ENCODE assay signal across 22 cellular contexts in the genomic region with DNA sequence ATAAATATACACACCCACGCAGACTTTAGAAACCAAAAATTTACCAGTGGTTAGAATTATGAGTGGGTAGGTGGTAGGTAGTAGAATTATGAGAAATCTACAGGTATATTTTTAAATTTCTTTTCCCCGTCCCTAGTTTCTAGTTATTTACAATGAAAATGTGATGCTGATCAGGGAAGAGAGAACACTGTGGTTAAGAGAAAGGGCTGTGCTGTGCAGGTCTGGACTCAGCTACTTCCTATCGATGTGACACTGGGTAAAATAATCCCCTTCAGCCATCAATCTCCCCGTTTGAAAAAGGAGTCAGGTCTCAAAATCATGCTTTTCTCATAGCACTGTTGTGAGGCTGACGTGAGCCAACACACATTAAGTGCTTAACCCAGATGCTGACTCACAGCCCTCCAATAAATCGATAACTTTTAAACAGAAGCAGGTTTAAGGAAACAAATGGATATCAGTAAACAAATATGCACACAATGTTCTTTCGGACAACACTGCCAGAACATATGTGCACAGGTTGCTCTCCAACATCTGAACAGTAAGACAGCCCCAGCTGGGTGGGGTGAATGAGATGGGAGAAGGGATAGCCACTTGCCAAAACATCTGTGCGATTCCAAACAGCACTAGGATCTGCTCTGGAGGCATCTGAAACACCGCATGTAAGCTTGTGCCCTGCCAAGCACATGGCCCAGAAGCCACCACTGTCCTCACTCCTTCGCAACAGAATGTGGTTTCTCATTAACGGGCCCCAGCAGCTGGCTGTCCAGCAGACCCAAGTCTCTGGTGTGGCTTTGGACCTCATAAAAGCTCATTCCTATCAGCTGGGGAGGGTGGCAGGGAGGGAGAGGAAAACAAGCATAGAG.
DNase-seq lines count a peak whose midpoint lies in the region; ATAC-seq, FAIRE-seq and TF ChIP-seq lines count a peak whose summit lies in the region.
"Had no signal": no experiment of that assay in that cellular context is flagged by ENCODE, and none has a peak within 500 bp of the region (broad histone marks: within the 10 kb centered on the region; RNA-seq: fewer than 3 reads in every experiment).

No MANE protein-coding gene starts in this region.

- H3K36me3 Mint-ChIP-seq in nephron (ENCODE audit: low read depth): no peaks in the 10 kb centered on the region
- H3K36me3 Mint-ChIP-seq: naive B cell; stimulated activated memory B cell treated with anti-CD40 and anti-IgM and Interleukin-4, amounts not matched to agents 10 μg/mL and 1 μg/mL and 100 μg/mL, for 72 hours had no signal

- no peak; the same call in 2 of the 3 replicates for ATAC-seq in GM12878
- ATAC-seq: gastrocnemius medialis; stimulated activated memory B cell treated with anti-CD40 and anti-IgM and Interleukin-4, amounts not matched to agents 10 μg/mL and 1 μg/mL and 100 μg/mL, for 72 hours had no signal

- H4K20me1 ChIP-seq in GM12878 (ENCODE audit: control insufficient read depth, insufficient read depth): no peaks in the 10 kb centered on the region
- H4K20me1 ChIP-seq: BLaER1 treated with 17β-estradiol and CSF1 and Interleukin-3, amounts not matched to agents 10 nM and 100 nM had no signal

- peak overlapping the region; percentile 37 to 74 (median 38) for H3K27ac Mint-ChIP-seq in nephron
- H3K27ac Mint-ChIP-seq: activated CD4-positive, alpha-beta T cell treated with anti-CD3 and anti-CD28 coated beads, Interleukin-2, amount 10 ng/mL, durations not matched to agents 7 days and 5 days; H9; naive B cell; stimulated activated memory B cell treated with anti-CD40 and anti-IgM and Interleukin-4, amounts not matched to agents 10 μg/mL and 1 μg/mL and 100 μg/mL, for 72 hours had no signal

- H3K4me3 ChIP-seq in GM12878: no peak overlapping the region
- H3K4me3 ChIP-seq: BLaER1 treated with 17β-estradiol and CSF1 and Interleukin-3, amounts not matched to agents 10 nM and 100 nM; colonic mucosa; gastrocnemius medialis; left ventricle myocardium inferior; thyroid gland had no signal

- no peak overlapping the region for H3K4me3 Mint-ChIP-seq in nephron
- H3K4me3 Mint-ChIP-seq: activated CD4-positive, alpha-beta T cell treated with anti-CD3 and anti-CD28 coated beads, Interleukin-2, amount 10 ng/mL, durations not matched to agents 7 days and 5 days; H9; naive B cell; stimulated activated memory B cell treated with anti-CD40 and anti-IgM and Interleukin-4, amounts not matched to agents 10 μg/mL and 1 μg/mL and 100 μg/mL, for 72 hours had no signal

- no peaks in the 10 kb centered on the region for H3K9me3 ChIP-seq in GM12878 (replicated peaks; ENCODE audit: control insufficient read depth, insufficient read depth, low read length)
- H3K9me3 ChIP-seq: colonic mucosa, gastrocnemius medialis, left ventricle myocardium inferior, thyroid gland had no signal

- H3K4me2 ChIP-seq in GM12878 (ENCODE audit: control insufficient read depth, insufficient read depth): no peak overlapping the region
- H3K4me2 ChIP-seq: BLaER1 treated with 17β-estradiol and CSF1 and Interleukin-3, amounts not matched to agents 10 nM and 100 nM had no signal

- BruUV-seq in GM12878 (replicated peaks; lab: Mats Ljungman, UMichigan): no TSS peak

- SMC1A ChIA-PET in GM12878 (lab: Charles Lee; ENCODE audit: uncharacterized antibody, unreplicated experiment): interaction anchor here (0.6 to 4.1 kb wide), 14 partner anchors 11 to 377 kb away, joined by 3 to 43 read pairs (median 4); no protein-coding TSS in a partner anchor

- no peaks in the 10 kb centered on the region for H3K27me3 ChIP-seq in GM12878 (replicated peaks in 1 of 2; ENCODE audit: control insufficient read depth in 2 of 2, insufficient read depth in 2 of 2, low read length in 1 of 2)
- H3K27me3 ChIP-seq: BLaER1 treated with 17β-estradiol and CSF1 and Interleukin-3, amounts not matched to agents 10 nM and 100 nM; colonic mucosa; gastrocnemius medialis; thyroid gland had no signal

- peaks cover 37% of the 10 kb centered on the region for H3K4me1 Mint-ChIP-seq in nephron
- H3K4me1 Mint-ChIP-seq: activated CD4-positive, alpha-beta T cell treated with anti-CD3 and anti-CD28 coated beads, Interleukin-2, amount 10 ng/mL, durations not matched to agents 7 days and 5 days; naive B cell; stimulated activated memory B cell treated with anti-CD40 and anti-IgM and Interleukin-4, amounts not matched to agents 10 μg/mL and 1 μg/mL and 100 μg/mL, for 72 hours had no signal

- CTCF ChIA-PET in GM12878 (lab: Yijun Ruan, JAX): interaction anchor here (0.7 to 2.1 kb wide), 11 partner anchors 11 to 206 kb away, joined by 3 to 12 read pairs (median 3); a partner anchor contains a TSS

- in situ Hi-C loops in GM12878 (cut with MboI): no loop called here

- no peaks in the 10 kb centered on the region for H3K9me3 Mint-ChIP-seq in nephron
- H3K9me3 Mint-ChIP-seq: activated CD4-positive, alpha-beta T cell treated with anti-CD3 and anti-CD28 coated beads, Interleukin-2, amount 10 ng/mL, durations not matched to agents 7 days and 5 days; H9; stimulated activated memory B cell treated with anti-CD40 and anti-IgM and Interleukin-4, amounts not matched to agents 10 μg/mL and 1 μg/mL and 100 μg/mL, for 72 hours had no signal

- no peaks in the 10 kb centered on the region for H3K4me1 ChIP-seq in GM12878 (ENCODE audit: control insufficient read depth, insufficient read depth, low read length)
- H3K4me1 ChIP-seq: BLaER1 treated with 17β-estradiol and CSF1 and Interleukin-3, amounts not matched to agents 10 nM and 100 nM; colonic mucosa; gastrocnemius medialis; left ventricle myocardium inferior; thyroid gland had no signal

- intact Hi-C loops in GM12878 (cut with micrococcal nuclease; ENCODE audit: unreplicated experiment): no loop called here

- no peak for TF ChIP-seq RAD21 in GM12878 (IDR thresholded peaks at IDR 0.05; ENCODE audit: insufficient read depth, low read depth, low read length)

- no peak overlapping the region for H2AFZ ChIP-seq in GM12878 (ENCODE audit: control insufficient read depth, low read depth, low read length)

- no peaks in the 10 kb centered on the region for H3K36me3 ChIP-seq in GM12878 (ENCODE audit: control insufficient read depth in 2 of 2, insufficient read depth in 2 of 2, low read length in 1 of 2)
- H3K36me3 ChIP-seq: BLaER1 treated with 17β-estradiol and CSF1 and Interleukin-3, amounts not matched to agents 10 nM and 100 nM; colonic mucosa; gastrocnemius medialis; left ventricle myocardium inferior; thyroid gland had no signal

- H3K79me2 ChIP-seq in GM12878 (ENCODE audit: control insufficient read depth, insufficient read depth, low read length): no peaks in the 10 kb centered on the region

- FAIRE-seq in GM12878 (lab: Jason Lieb, UNC): no peak
- FAIRE-seq: RCC 7860 had no signal

- H3K27me3 Mint-ChIP-seq in nephron (ENCODE audit: low read depth): no peaks in the 10 kb centered on the region

- no peak overlapping the region for H3K27ac ChIP-seq in GM12878 (ENCODE audit: control insufficient read depth, insufficient read depth)
- H3K27ac ChIP-seq: BLaER1 treated with 17β-estradiol and CSF1 and Interleukin-3, amounts not matched to agents 10 nM and 100 nM; colonic mucosa; gastrocnemius medialis; left ventricle myocardium inferior; thyroid gland had no signal

- no peak for TF ChIP-seq CTCF in GM12878 (IDR thresholded peaks at IDR 0.05 in 2 of 3, conservative IDR thresholded peaks at IDR 0.05 in 1 of 3; ENCODE audit: control insufficient read depth in 2 of 3, extremely low read depth in 1 of 3, insufficient read depth in 1 of 3, low read depth in 3 of 3, low read length in 3 of 3)
- TF ChIP-seq CTCF in nephron (IDR thresholded peaks at IDR 0.05; ENCODE audit: unreplicated experiment in 3 of 3): no peak

- peak; percentile 70 for DNase-seq in DMS 273 (lab: John Stamatoyannopoulos, UW; ENCODE audit: unreplicated experiment)
- peak; percentile 13 for DNase-seq in H4 (ENCODE audit: low spot score)
- no peak for DNase-seq in GM12878 (ENCODE audit: low read depth, low spot score)
- DNase-seq in NCI-H526 (lab: John Stamatoyannopoulos, UW): no peak
- no peak for DNase-seq in DMS79 (lab: John Stamatoyannopoulos, UW)
- no peak for DNase-seq in stimulated activated CD8-positive, alpha-beta memory T cell treated with anti-CD3 and anti-CD28 coated beads, Interleukin-4, amount 100 ng/mL, for 48 hours
- DNase-seq: activated CD4-positive, alpha-beta T cell treated with anti-CD3 and anti-CD28 coated beads, Interleukin-2, amount 10 ng/mL, durations not matched to agents 7 days and 5 days; activated naive CD4-positive, alpha-beta T cell treated with Interleukin-2 at 50 U/mL for 16 hours; colonic mucosa; DMS153; gastrocnemius medialis; H9; left ventricle myocardium inferior; naive B cell; NCI-H1930; posterior cingulate gyrus; stimulated activated CD4-positive, alpha-beta T cell treated with anti-CD3 and anti-CD28 coated beads, Interleukin-12 subunit alpha, Interleukin-12 subunit beta, amount 100 ng/mL, for 4 hours; thyroid gland had no signal

- RAD21 ChIA-PET in GM12878 (lab: Charles Lee; ENCODE audit: unreplicated experiment): interaction anchor here (1.0 to 1.7 kb wide), 7 partner anchors 9 to 149 kb away, joined by 3 to 6 read pairs (median 4); no protein-coding TSS in a partner anchor

- POLR2A ChIA-PET in GM12878 (lab: Charles Lee): interaction anchor here (0.6 to 1.3 kb wide), 2 partner anchors 11 to 80 kb away, joined by 3 read pairs; no protein-coding TSS in a partner anchor

- TF ChIP-seq POLR2A in GM12878 (IDR thresholded peaks at IDR 0.05; ENCODE audit: low read depth, low read length): no peak

- H3K9ac ChIP-seq in GM12878 (ENCODE audit: control insufficient read depth, insufficient read depth, low read length): no peak overlapping the region
- H3K9ac ChIP-seq: BLaER1 treated with 17β-estradiol and CSF1 and Interleukin-3, amounts not matched to agents 10 nM and 100 nM had no signal

- no peak for TF ChIP-seq EP300 in GM12878 (IDR thresholded peaks at IDR 0.05; ENCODE audit: borderline replicate concordance in 1 of 2, control insufficient read depth in 1 of 2, low read depth in 2 of 2, low read length in 2 of 2)

- WGBS in GM12878 (ENCODE audit: insufficient coverage, insufficient replicate concordance, low lambda C conversion rate, missing lambda C conversion rate): 31% methylated on average over 11 of the region's 11 CpGs

TF ChIP-seq in GM12878, 131 proteins besides CTCF, POLR2A, EP300 and RAD21:
- TF ChIP-seq RUNX3 (IDR thresholded peaks at IDR 0.05; ENCODE audit: low read length) (peak; percentile 30; the same call in 1 of the 2 replicates), NFIC (IDR thresholded peaks at IDR 0.05; ENCODE audit: low read depth, low read length) (peak; percentile 45; the same call in 1 of the 2 replicates), TBL1XR1 (IDR thresholded peaks at IDR 0.05; ENCODE audit: low read depth, low read length) (no peak)
TF ChIP-seq in GM12878: peak in this region for 2.

Comparison
In these comparisons a context has a peak if more than half of its experiments do, and no peak if none do; other contexts are left out.
1. DNase-seq: peak in DMS 273 (single experiment) and H4 (single experiment); none in GM12878 (single experiment), NCI-H526 (0 of 2), DMS79 (single experiment) and stimulated activated CD8-positive, alpha-beta memory T cell treated with anti-CD3 and anti-CD28 coated beads, Interleukin-4, amount 100 ng/mL, for 48 hours (single experiment).